ENCODE assay signal across 11 cellular contexts in genomic region chr2:114020668-114021067, GRCh38.
"Had no signal": no experiment of that assay in that cellular context is flagged by ENCODE, and none has a peak within 500 bp of the region (broad histone marks: within the 10 kb centered on the region; RNA-seq: fewer than 3 reads in every experiment).

No MANE protein-coding gene starts in this region.

- H3K27ac ChIP-seq: GM23248 had no signal

- H3K36me3 ChIP-seq: HAP-1 had no signal

- H3K4me3 Mint-ChIP-seq: GM23338, H9, HFFc6 had no signal

- FAIRE-seq: H1, H54 had no signal

- H3K9me3 ChIP-seq: HAP-1 had no signal

- H3K4me1 ChIP-seq: HAP-1 had no signal

- H3K27ac Mint-ChIP-seq: GM23338, H9, HFFc6 had no signal

- ATAC-seq: GM23338, HCT116 had no signal

- H3K4me1 Mint-ChIP-seq: GM23338, H9 had no signal

- H3K4me2 ChIP-seq: GM23338 had no signal

- H3K9ac ChIP-seq: GM23248 had no signal

- H2AFZ ChIP-seq: GM23248, GM23338 had no signal

- H3K4me3 ChIP-seq: GM23248, GM23338, HAP-1 had no signal

- DNase-seq: GM23248, GOT3, H7, H9, HCEC 1CT, HFFc6 had no signal
